In the genomic region with DNA sequence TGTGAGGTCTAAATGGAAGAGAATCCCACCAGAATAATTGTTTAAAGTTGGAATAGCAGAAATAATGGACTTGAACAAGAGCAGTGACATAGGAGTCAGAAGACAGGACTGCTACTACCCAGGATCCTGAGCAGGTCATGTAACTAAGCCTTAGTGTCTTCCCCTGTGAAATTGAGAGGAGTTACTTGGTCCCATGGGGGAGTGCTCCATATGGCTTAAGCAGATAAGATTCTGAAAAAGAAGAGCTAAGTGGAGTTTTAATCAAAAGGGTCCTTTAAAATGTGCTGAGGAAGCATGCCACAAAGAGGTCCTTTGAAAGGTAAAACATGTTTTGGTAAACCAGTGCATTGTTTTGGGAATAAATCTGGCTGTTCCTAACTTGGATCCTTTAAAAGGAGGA, we compare ENCODE assay signal across 13 cellular contexts. TPM values are rescaled to one million over a fixed set of nuclear protein-coding genes. Genes with fewer than 3 reads are reported as not detected.
DNase-seq lines count a peak whose midpoint lies in the region; ATAC-seq and TF ChIP-seq lines count a peak whose summit lies in the region.
"Had no signal": no experiment of that assay in that cellular context is flagged by ENCODE, and none has a peak within 500 bp of the region (broad histone marks: within the 10 kb centered on the region; RNA-seq: fewer than 3 reads in every experiment).

No MANE protein-coding gene starts in this region.

- peaks cover 0 to 6% of the 10 kb centered on the region in 2 donors for H3K4me1 ChIP-seq in breast epithelium
- peaks cover 5% of the 10 kb centered on the region for H3K4me1 ChIP-seq in mammary epithelial cell (ENCODE audit: insufficient read depth, low read length)
- H3K4me1 ChIP-seq in lower lobe of right lung, result peaks cover 48% of the 10 kb centered on the region
- peaks cover 39% of the 10 kb centered on the region for H3K4me1 ChIP-seq in vagina

- H3K36me3 Mint-ChIP-seq in T-helper 17 cell (ENCODE audit: low read depth), result no peaks in the 10 kb centered on the region

- no peaks in the 10 kb centered on the region for H3K27me3 ChIP-seq in breast epithelium
- H3K27me3 ChIP-seq in mammary epithelial cell (ENCODE audit: insufficient read depth, low read length), result no peaks in the 10 kb centered on the region
- H3K27me3 ChIP-seq in lower lobe of right lung (ENCODE audit: low read depth), result no peaks in the 10 kb centered on the region
- no peaks in the 10 kb centered on the region for H3K27me3 ChIP-seq in vagina

- no TSS peak for BruUV-seq in mammary epithelial cell (replicated peaks; lab: Mats Ljungman, UMichigan)

- H3K27ac Mint-ChIP-seq in T-helper 17 cell, result peak overlapping the region; percentile 37
- H3K27ac Mint-ChIP-seq: activated CD4-positive, alpha-beta memory T cell treated with anti-CD3 and anti-CD28 coated beads, Interleukin-2, amount 10 ng/mL, durations not matched to agents 7 days and 5 days had no signal

- CTCF ChIA-PET in mammary epithelial cell (lab: Charles Lee; ENCODE audit: low non-redundant PET), result no interaction called here

- no peak for TF ChIP-seq POLR2A in breast epithelium (IDR thresholded peaks at IDR 0.05)
- TF ChIP-seq POLR2A in vagina (IDR thresholded peaks at IDR 0.05), result no peak

- no peak for ATAC-seq in T-helper 17 cell
- no peak for ATAC-seq in lower lobe of right lung
- ATAC-seq: SK-N-SH treated with all-trans-retinoic acid at 6 μM for 48 hours had no signal

- in situ Hi-C loops in mammary epithelial cell (cut with MboI; ENCODE audit: low sequenced_read_pairs in 2 of 2), result no loop called here
- in situ Hi-C loops in GM13976 (cut with MboI; ENCODE audit: low sequenced_read_pairs, unreplicated experiment), result no loop called here

- no peak overlapping the region for H3K4me2 ChIP-seq in mammary epithelial cell (ENCODE audit: insufficient read depth, low read depth, low read length)

- dilution Hi-C loops in mammary epithelial cell (cut with HindIII; ENCODE audit: low sequenced_read_pairs), result no loop called here

- H3K4me3 ChIP-seq in breast epithelium (no peak overlapping the region), mammary epithelial cell (replicated peaks in 1 of 3; ENCODE audit: insufficient read depth in 1 of 3, low read depth in 2 of 3, low read length in 3 of 3) (no peak overlapping the region), lower lobe of right lung (no peak overlapping the region), vagina (no peak overlapping the region)
- H3K4me3 ChIP-seq: GM23248, skin epidermis had no signal

- H3K27ac ChIP-seq in breast epithelium, result peak overlapping the region; percentile 1 to 52
- no peak overlapping the region for H3K27ac ChIP-seq in mammary epithelial cell (ENCODE audit: insufficient read depth, low read depth, low read length)
- peak overlapping the region; percentile 8 for H3K27ac ChIP-seq in lower lobe of right lung
- H3K27ac ChIP-seq in vagina, result peak overlapping the region; percentile 37
- H3K27ac ChIP-seq: GM23248 had no signal

- H3K9ac ChIP-seq in mammary epithelial cell (ENCODE audit: insufficient read depth, low read length), result no peak overlapping the region
- H3K9ac ChIP-seq: GM23248 had no signal

- peaks cover 2% of the 10 kb centered on the region for H4K20me1 ChIP-seq in mammary epithelial cell (ENCODE audit: insufficient read depth, low read length)

- peaks cover 35% of the 10 kb centered on the region for H3K4me1 Mint-ChIP-seq in T-helper 17 cell

- H3K79me2 ChIP-seq in mammary epithelial cell (ENCODE audit: insufficient read depth, low read length), result peaks cover 97% of the 10 kb centered on the region

- no peaks in the 10 kb centered on the region for H3K36me3 ChIP-seq in breast epithelium
- no peaks in the 10 kb centered on the region for H3K36me3 ChIP-seq in mammary epithelial cell (ENCODE audit: insufficient read depth, low read length)
- no peaks in the 10 kb centered on the region for H3K36me3 ChIP-seq in lower lobe of right lung
- H3K36me3 ChIP-seq in vagina, result no peaks in the 10 kb centered on the region

- TF ChIP-seq CTCF in breast epithelium (IDR thresholded peaks at IDR 0.05) (no peak), mammary epithelial cell (conservative IDR thresholded peaks at IDR 0.05 in 1 of 2, IDR thresholded peaks at IDR 0.05 in 1 of 2; ENCODE audit: extremely low read depth in 1 of 2, insufficient read depth in 1 of 2, low read depth in 1 of 2, low read length in 2 of 2) (no peak), lower lobe of right lung (IDR thresholded peaks at IDR 0.05) (no peak), vagina (IDR thresholded peaks at IDR 0.05) (no peak), GM13976 (IDR thresholded peaks at IDR 0.05; ENCODE audit: borderline replicate concordance, control extremely low read depth, extremely low read depth, insufficient read depth, missing control alignments) (no peak)

- H3K9me3 ChIP-seq in breast epithelium (no peaks in the 10 kb centered on the region), mammary epithelial cell (replicated peaks; ENCODE audit: insufficient read depth, low read length) (no peaks in the 10 kb centered on the region), T-helper 17 cell (ENCODE audit: control insufficient read depth, low read length, poor library complexity, severe bottlenecking) (no peaks in the 10 kb centered on the region), lower lobe of right lung (no peaks in the 10 kb centered on the region), vagina (no peaks in the 10 kb centered on the region)

- no peak overlapping the region for H2AFZ ChIP-seq in mammary epithelial cell (ENCODE audit: low read depth, low read length)
- H2AFZ ChIP-seq: GM23248 had no signal

- H3K27me3 Mint-ChIP-seq in T-helper 17 cell, result no peaks in the 10 kb centered on the region
- H3K27me3 Mint-ChIP-seq: activated CD4-positive, alpha-beta memory T cell treated with anti-CD3 and anti-CD28 coated beads, Interleukin-2, amount 10 ng/mL, durations not matched to agents 7 days and 5 days had no signal

- DNase-seq in breast epithelium (ENCODE audit: low spot score in 2 of 2) (no peak), mammary epithelial cell (no peak), T-helper 17 cell (no peak), lower lobe of right lung (no peak), vagina (ENCODE audit: extremely low spot score in 2 of 2) (no peak), HuH-7 (ENCODE audit: low spot score) (no peak), GM13976 (ENCODE audit: low spot score) (no peak), MV-4-11 (lab: John Stamatoyannopoulos, UW) (no peak)
- DNase-seq: activated CD4-positive, alpha-beta memory T cell treated with anti-CD3 and anti-CD28 coated beads, Interleukin-2, amount 10 ng/mL, durations not matched to agents 7 days and 5 days; GM23248; NCI-H446 treated with DMSO at 0.1 percent for 48 hours had no signal

- intact Hi-C loops in breast epithelium (cut with DNase I; ENCODE audit: low total_unique reads), result no loop called here
- intact Hi-C loops in mammary epithelial cell (cut with micrococcal nuclease), result no loop called here
- intact Hi-C loops in lower lobe of right lung (cut with DNase I), result no loop called here
- intact Hi-C loops in vagina (cut with DNase I), result no loop called here

- H3K4me3 Mint-ChIP-seq in T-helper 17 cell, result peak overlapping the region; percentile 45
- H3K4me3 Mint-ChIP-seq: activated CD4-positive, alpha-beta memory T cell treated with anti-CD3 and anti-CD28 coated beads, Interleukin-2, amount 10 ng/mL, durations not matched to agents 7 days and 5 days had no signal

RNA-seq across cellular contexts. Expression of gene RCL1, which starts 5.5 kb away (rescaled TPM):
- total RNA-seq in breast epithelium (100 to 1,000 TPM in 1 of 3 donors, 10 to 100 TPM in 2; 41.3 to 111 (median 46.7) TPM), mammary epithelial cell (10 to 100 TPM; 20.7 to 24.2 TPM), T-helper 17 cell (10 to 100 TPM; 23.5 to 28.1 TPM), lower lobe of right lung (22.9 TPM), vagina (24.8 TPM)
- polyA plus RNA-seq in mammary epithelial cell, result 14.4 TPM
- 55.9 TPM for polyA minus RNA-seq in mammary epithelial cell

RNA-seq across cellular contexts. Expression of gene AK3, which starts 57.3 kb away (rescaled TPM):
- total RNA-seq in breast epithelium, result 100 to 1,000 TPM in 1 of 3 donors, 10 to 100 TPM in 2; 80.3 to 123 (median 84.6) TPM
- total RNA-seq in mammary epithelial cell, result 10 to 100 TPM; 36.5 to 73.3 TPM
- 23.3 TPM for polyA plus RNA-seq in mammary epithelial cell
- polyA minus RNA-seq in mammary epithelial cell, result 18.5 TPM
- 10 to 100 TPM; 14.2 to 15.2 TPM for total RNA-seq in T-helper 17 cell
- total RNA-seq in lower lobe of right lung, result 40.4 TPM
- total RNA-seq in vagina, result 72.4 TPM
